In the genomic region with DNA sequence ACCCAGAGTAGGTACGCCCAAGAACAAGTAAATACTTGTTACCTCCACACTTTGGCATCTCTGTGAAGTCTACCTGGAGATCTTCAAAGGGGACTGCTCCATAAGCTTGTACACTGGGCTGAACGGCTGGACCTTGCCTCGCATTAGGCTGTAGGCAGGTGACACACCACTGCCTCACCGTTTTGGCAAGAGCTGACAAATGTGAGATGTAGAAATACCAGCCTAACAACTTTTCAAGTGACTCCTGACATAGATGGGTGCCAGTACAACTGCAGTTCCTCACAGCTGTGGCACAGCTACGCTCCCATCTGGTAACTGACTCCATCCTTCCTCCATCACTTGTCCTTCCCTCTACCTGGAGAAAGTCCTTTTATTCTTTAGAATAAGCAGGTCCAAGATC, we compare ENCODE assay signal across 7 cellular contexts. TPM values are rescaled to one million over a fixed set of nuclear protein-coding genes. Genes with fewer than 3 reads are reported as not detected.
"Had no signal": no experiment of that assay in that cellular context is flagged by ENCODE, and none has a peak within 500 bp of the region (broad histone marks: within the 10 kb centered on the region; RNA-seq: fewer than 3 reads in every experiment).

No MANE protein-coding gene starts in this region.

RNA-seq across cellular contexts. Expression of gene MEIG1, which starts 54.3 kb away (rescaled TPM):
- total RNA-seq: activated CD4-positive, alpha-beta T cell treated with anti-CD3 and anti-CD28 coated beads, Interleukin-2, amount 10 ng/mL, durations not matched to agents 24 days and 14 days; dermis microvascular lymphatic vessel endothelial cell; frontal cortex; lower leg skin; posterior vena cava; right atrium auricular region; T-helper 1 cell treated with Interleukin-12 subunit alpha and Interleukin-12 subunit beta and Interleukin-4 antibody, amounts not matched to agents 30 ng/mL and 1 ng/mL, for 36 hours had no signal
